Comparison of ENCODE assay signal across 1 cellular context in the genomic region with DNA sequence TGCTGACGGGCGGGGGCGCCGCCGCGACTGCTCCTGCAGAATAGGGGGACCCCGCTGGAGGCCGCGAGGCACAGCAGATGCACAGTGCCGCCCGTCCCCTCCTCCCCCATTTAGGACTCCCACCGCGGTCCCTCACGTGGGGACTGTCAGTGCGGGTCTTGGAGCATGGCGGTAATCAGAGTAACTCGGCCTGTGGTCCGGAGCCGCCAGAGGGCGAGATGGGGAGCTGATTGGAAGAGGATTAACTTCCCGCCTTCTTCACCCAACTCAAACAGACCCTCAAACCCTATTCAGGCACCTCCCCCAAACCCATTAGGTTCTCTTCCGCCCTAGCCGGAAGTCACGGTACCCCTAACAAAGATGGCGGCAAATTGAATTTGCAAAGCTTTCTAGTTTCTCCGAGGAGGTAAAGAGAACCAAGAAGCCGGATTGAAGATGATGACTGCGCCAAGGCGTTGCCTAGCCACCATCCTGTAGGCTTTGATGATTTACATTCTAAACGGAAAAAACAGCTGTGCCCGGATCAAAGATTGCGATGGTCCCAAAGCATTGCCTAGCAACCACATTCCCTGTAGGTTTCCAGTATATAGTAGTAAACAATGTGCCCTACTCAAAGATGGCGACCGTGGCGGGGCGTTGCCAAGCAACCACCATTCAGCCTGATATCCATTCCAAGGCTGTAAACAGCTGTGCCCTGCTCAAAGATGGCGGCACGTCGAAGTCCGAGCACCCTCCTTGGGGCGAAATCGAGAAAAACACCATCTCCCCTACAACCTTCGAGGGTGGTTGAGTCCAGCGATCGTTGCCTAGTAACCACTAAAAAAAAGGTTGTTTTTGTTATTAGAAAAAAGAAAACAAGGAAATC.
TF ChIP-seq lines count a peak whose summit lies in the region.

A gene with protein sequence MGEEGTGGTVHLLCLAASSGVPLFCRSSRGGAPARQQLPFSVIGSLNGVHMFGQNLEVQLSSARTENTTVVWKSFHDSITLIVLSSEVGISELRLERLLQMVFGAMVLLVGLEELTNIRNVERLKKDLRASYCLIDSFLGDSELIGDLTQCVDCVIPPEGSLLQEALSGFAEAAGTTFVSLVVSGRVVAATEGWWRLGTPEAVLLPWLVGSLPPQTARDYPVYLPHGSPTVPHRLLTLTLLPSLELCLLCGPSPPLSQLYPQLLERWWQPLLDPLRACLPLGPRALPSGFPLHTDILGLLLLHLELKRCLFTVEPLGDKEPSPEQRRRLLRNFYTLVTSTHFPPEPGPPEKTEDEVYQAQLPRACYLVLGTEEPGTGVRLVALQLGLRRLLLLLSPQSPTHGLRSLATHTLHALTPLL (minus strand): TSS at position 296 of the 865 bp plus-strand sequence. CDS start 186 bp downstream, at position 110.

TF ChIP-seq in K562, 482 proteins besides CTCF, POLR2A, EP300 and RAD21 (continued from another document and continues in another):
- TF ChIP-seq, protein P1, sequence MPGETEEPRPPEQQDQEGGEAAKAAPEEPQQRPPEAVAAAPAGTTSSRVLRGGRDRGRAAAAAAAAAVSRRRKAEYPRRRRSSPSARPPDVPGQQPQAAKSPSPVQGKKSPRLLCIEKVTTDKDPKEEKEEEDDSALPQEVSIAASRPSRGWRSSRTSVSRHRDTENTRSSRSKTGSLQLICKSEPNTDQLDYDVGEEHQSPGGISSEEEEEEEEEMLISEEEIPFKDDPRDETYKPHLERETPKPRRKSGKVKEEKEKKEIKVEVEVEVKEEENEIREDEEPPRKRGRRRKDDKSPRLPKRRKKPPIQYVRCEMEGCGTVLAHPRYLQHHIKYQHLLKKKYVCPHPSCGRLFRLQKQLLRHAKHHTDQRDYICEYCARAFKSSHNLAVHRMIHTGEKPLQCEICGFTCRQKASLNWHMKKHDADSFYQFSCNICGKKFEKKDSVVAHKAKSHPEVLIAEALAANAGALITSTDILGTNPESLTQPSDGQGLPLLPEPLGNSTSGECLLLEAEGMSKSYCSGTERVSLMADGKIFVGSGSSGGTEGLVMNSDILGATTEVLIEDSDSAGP (CRISPR knock-in tag; IDR thresholded peaks at IDR 0.05): no peak
- no peak for TF ChIP-seq HNRNPH1 (optimal IDR thresholded peaks at IDR 0.05; ENCODE audit: low read depth, low read length)
- TF ChIP-seq, protein P2, sequence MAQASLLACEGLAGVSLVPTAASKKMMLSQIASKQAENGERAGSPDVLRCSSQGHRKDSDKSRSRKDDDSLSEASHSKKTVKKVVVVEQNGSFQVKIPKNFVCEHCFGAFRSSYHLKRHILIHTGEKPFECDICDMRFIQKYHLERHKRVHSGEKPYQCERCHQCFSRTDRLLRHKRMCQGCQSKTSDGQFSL (CRISPR knock-in tag; IDR thresholded peaks at IDR 0.05): no peak
- TF ChIP-seq, protein P2 (tag; IDR thresholded peaks at IDR 0.05): no peak
- no peak for TF ChIP-seq HNRNPUL1 (IDR thresholded peaks at IDR 0.05; ENCODE audit: low read length)
- TF ChIP-seq, protein P3, sequence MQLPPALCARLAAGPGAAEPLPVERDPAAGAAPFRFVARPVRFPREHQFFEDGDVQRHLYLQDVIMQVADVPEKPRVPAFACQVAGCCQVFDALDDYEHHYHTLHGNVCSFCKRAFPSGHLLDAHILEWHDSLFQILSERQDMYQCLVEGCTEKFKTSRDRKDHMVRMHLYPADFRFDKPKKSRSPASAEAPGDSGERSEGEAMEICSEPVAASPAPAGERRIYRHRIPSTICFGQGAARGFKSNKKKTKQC (CRISPR knock-in tag; IDR thresholded peaks at IDR 0.05): no peak
- no peak for TF ChIP-seq ARNT (IDR thresholded peaks at IDR 0.05)
- TF ChIP-seq GTF2F1 (IDR thresholded peaks at IDR 0.05; ENCODE audit: low read depth, low read length): no peak
- no peak for TF ChIP-seq ZNF274 (IDR thresholded peaks at IDR 0.05; ENCODE audit: borderline replicate concordance, low read depth, low read length)
- no peak for TF ChIP-seq MTA2 (IDR thresholded peaks at IDR 0.05; ENCODE audit: low read depth)
- TF ChIP-seq ELF1 (tag; IDR thresholded peaks at IDR 0.05): peak; percentile 82
- no peak for TF ChIP-seq ZNF561 (CRISPR knock-in tag; conservative IDR thresholded peaks at IDR 0.05)
- TF ChIP-seq, protein P4, sequence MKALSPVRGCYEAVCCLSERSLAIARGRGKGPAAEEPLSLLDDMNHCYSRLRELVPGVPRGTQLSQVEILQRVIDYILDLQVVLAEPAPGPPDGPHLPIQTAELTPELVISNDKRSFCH (CRISPR knock-in tag; IDR thresholded peaks at IDR 0.05): no peak
- TF ChIP-seq, protein P4 (tag; IDR thresholded peaks at IDR 0.05): no peak
- no peak for TF ChIP-seq MECOM (CRISPR knock-in tag; IDR thresholded peaks at IDR 0.05)
- TF ChIP-seq, protein P5, sequence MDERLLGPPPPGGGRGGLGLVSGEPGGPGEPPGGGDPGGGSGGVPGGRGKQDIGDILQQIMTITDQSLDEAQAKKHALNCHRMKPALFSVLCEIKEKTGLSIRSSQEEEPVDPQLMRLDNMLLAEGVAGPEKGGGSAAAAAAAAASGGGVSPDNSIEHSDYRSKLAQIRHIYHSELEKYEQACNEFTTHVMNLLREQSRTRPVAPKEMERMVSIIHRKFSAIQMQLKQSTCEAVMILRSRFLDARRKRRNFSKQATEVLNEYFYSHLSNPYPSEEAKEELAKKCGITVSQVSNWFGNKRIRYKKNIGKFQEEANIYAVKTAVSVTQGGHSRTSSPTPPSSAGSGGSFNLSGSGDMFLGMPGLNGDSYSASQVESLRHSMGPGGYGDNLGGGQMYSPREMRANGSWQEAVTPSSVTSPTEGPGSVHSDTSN (CRISPR knock-in tag; IDR thresholded peaks at IDR 0.05; ENCODE audit: low read depth): no peak
- TF ChIP-seq, protein P5 (tag; conservative IDR thresholded peaks at IDR 0.05; ENCODE audit: low read depth): no peak
- TF ChIP-seq CCNT2 (IDR thresholded peaks at IDR 0.05; ENCODE audit: borderline replicate concordance, extremely low read depth, insufficient read length, low read depth, low read length): no peak
- peak; percentile 96 for TF ChIP-seq GABPA (tag; conservative IDR thresholded peaks at IDR 0.05; ENCODE audit: low read depth)
- TF ChIP-seq TCFL5 (CRISPR knock-in tag; conservative IDR thresholded peaks at IDR 0.05): no peak
- no peak for TF ChIP-seq SUPT5H (IDR thresholded peaks at IDR 0.05)
- no peak for TF ChIP-seq SRSF3 (IDR thresholded peaks at IDR 0.05; ENCODE audit: insufficient read depth, low read length)
- TF ChIP-seq GTF2A2 (tag; IDR thresholded peaks at IDR 0.05): no peak
- no peak for TF ChIP-seq ZNF780A (CRISPR knock-in tag; IDR thresholded peaks at IDR 0.05)
- no peak for TF ChIP-seq TEAD2 (tag; IDR thresholded peaks at IDR 0.05)
- TF ChIP-seq TAL1 (IDR thresholded peaks at IDR 0.05): no peak
- TF ChIP-seq, protein P6, sequence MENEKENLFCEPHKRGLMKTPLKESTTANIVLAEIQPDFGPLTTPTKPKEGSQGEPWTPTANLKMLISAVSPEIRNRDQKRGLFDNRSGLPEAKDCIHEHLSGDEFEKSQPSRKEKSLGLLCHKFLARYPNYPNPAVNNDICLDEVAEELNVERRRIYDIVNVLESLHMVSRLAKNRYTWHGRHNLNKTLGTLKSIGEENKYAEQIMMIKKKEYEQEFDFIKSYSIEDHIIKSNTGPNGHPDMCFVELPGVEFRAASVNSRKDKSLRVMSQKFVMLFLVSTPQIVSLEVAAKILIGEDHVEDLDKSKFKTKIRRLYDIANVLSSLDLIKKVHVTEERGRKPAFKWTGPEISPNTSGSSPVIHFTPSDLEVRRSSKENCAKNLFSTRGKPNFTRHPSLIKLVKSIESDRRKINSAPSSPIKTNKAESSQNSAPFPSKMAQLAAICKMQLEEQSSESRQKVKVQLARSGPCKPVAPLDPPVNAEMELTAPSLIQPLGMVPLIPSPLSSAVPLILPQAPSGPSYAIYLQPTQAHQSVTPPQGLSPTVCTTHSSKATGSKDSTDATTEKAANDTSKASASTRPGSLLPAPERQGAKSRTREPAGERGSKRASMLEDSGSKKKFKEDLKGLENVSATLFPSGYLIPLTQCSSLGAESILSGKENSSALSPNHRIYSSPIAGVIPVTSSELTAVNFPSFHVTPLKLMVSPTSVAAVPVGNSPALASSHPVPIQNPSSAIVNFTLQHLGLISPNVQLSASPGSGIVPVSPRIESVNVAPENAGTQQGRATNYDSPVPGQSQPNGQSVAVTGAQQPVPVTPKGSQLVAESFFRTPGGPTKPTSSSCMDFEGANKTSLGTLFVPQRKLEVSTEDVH (IDR thresholded peaks at IDR 0.05; ENCODE audit: low read depth, partially characterized antibody): peak; percentile 62
- no peak for TF ChIP-seq CHCHD3 (CRISPR knock-in tag; IDR thresholded peaks at IDR 0.05)
- TF ChIP-seq KLF16 (IDR thresholded peaks at IDR 0.05): no peak
- TF ChIP-seq, protein P7, sequence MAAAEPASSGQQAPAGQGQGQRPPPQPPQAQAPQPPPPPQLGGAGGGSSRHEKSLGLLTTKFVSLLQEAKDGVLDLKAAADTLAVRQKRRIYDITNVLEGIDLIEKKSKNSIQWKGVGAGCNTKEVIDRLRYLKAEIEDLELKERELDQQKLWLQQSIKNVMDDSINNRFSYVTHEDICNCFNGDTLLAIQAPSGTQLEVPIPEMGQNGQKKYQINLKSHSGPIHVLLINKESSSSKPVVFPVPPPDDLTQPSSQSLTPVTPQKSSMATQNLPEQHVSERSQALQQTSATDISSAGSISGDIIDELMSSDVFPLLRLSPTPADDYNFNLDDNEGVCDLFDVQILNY (CRISPR knock-in tag; IDR thresholded peaks at IDR 0.05): no peak
- TF ChIP-seq, protein P8, sequence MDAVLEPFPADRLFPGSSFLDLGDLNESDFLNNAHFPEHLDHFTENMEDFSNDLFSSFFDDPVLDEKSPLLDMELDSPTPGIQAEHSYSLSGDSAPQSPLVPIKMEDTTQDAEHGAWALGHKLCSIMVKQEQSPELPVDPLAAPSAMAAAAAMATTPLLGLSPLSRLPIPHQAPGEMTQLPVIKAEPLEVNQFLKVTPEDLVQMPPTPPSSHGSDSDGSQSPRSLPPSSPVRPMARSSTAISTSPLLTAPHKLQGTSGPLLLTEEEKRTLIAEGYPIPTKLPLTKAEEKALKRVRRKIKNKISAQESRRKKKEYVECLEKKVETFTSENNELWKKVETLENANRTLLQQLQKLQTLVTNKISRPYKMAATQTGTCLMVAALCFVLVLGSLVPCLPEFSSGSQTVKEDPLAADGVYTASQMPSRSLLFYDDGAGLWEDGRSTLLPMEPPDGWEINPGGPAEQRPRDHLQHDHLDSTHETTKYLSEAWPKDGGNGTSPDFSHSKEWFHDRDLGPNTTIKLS (IDR thresholded peaks at IDR 0.05; ENCODE audit: borderline replicate concordance, low read depth): no peak
- TF ChIP-seq ZNF282 (CRISPR knock-in tag; IDR thresholded peaks at IDR 0.05): no peak
- no peak for TF ChIP-seq ZNF174 (CRISPR knock-in tag; IDR thresholded peaks at IDR 0.05)
- TF ChIP-seq, protein P9, sequence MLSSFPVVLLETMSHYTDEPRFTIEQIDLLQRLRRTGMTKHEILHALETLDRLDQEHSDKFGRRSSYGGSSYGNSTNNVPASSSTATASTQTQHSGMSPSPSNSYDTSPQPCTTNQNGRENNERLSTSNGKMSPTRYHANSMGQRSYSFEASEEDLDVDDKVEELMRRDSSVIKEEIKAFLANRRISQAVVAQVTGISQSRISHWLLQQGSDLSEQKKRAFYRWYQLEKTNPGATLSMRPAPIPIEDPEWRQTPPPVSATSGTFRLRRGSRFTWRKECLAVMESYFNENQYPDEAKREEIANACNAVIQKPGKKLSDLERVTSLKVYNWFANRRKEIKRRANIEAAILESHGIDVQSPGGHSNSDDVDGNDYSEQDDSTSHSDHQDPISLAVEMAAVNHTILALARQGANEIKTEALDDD (IDR thresholded peaks at IDR 0.05): no peak
- TF ChIP-seq, protein P10, sequence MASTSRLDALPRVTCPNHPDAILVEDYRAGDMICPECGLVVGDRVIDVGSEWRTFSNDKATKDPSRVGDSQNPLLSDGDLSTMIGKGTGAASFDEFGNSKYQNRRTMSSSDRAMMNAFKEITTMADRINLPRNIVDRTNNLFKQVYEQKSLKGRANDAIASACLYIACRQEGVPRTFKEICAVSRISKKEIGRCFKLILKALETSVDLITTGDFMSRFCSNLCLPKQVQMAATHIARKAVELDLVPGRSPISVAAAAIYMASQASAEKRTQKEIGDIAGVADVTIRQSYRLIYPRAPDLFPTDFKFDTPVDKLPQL (IDR thresholded peaks at IDR 0.05; ENCODE audit: extremely low read depth, insufficient read length): no peak
- no peak for TF ChIP-seq CBX8 (IDR thresholded peaks at IDR 0.05; ENCODE audit: borderline replicate concordance, extremely low read depth, low read depth, low read length, poor library complexity, severe bottlenecking)
- TF ChIP-seq, protein P11, sequence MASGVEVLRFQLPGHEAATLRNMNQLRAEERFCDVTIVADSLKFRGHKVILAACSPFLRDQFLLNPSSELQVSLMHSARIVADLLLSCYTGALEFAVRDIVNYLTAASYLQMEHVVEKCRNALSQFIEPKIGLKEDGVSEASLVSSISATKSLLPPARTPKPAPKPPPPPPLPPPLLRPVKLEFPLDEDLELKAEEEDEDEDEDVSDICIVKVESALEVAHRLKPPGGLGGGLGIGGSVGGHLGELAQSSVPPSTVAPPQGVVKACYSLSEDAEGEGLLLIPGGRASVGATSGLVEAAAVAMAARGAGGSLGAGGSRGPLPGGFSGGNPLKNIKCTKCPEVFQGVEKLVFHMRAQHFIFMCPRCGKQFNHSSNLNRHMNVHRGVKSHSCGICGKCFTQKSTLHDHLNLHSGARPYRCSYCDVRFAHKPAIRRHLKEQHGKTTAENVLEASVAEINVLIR (CRISPR knock-in tag; IDR thresholded peaks at IDR 0.05): no peak
- no peak for TF ChIP-seq ARID2 (IDR thresholded peaks at IDR 0.05)
- TF ChIP-seq RBM34 (IDR thresholded peaks at IDR 0.05; ENCODE audit: borderline replicate concordance, insufficient read depth, low read length): no peak
- TF ChIP-seq NBN (IDR thresholded peaks at IDR 0.05; ENCODE audit: low read depth): no peak
- TF ChIP-seq, protein P12, sequence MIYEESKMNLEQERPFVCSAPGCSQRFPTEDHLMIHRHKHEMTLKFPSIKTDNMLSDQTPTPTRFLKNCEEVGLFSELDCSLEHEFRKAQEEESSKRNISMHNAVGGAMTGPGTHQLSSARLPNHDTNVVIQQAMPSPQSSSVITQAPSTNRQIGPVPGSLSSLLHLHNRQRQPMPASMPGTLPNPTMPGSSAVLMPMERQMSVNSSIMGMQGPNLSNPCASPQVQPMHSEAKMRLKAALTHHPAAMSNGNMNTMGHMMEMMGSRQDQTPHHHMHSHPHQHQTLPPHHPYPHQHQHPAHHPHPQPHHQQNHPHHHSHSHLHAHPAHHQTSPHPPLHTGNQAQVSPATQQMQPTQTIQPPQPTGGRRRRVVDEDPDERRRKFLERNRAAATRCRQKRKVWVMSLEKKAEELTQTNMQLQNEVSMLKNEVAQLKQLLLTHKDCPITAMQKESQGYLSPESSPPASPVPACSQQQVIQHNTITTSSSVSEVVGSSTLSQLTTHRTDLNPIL (CRISPR knock-in tag; IDR thresholded peaks at IDR 0.05): no peak
- peak; percentile 74 for TF ChIP-seq C11orf30 (IDR thresholded peaks at IDR 0.05; ENCODE audit: low read depth)
- no peak for TF ChIP-seq HNRNPL (IDR thresholded peaks at IDR 0.05; ENCODE audit: low read depth, low read length)
